1 cellular context compared by ENCODE assay signal in genomic region chr2:101173707-101174295, GRCh38.
TF ChIP-seq lines count a peak whose summit lies in the region.

No MANE protein-coding gene starts in this region.

TF ChIP-seq in GM23338, 12 proteins besides CTCF, POLR2A, EP300 and RAD21 (continued from another document):
- TF ChIP-seq REST (IDR thresholded peaks at IDR 0.05; ENCODE audit: unreplicated experiment): no peak
